23 cellular contexts compared by ENCODE assay signal in genomic region chr7:28161319-28161718, GRCh38. TPM values are rescaled to one million over a fixed set of nuclear protein-coding genes. Genes with fewer than 3 reads are reported as not detected.
DNase-seq lines count a peak whose midpoint lies in the region; ATAC-seq and TF ChIP-seq lines count a peak whose summit lies in the region.
"Had no signal": no experiment of that assay in that cellular context is flagged by ENCODE, and none has a peak within 500 bp of the region (broad histone marks: within the 10 kb centered on the region; RNA-seq: fewer than 3 reads in every experiment).

No MANE protein-coding gene starts in this region.

- H3K36me3 Mint-ChIP-seq in glutamatergic neuron (ENCODE audit: unreplicated experiment): no peaks in the 10 kb centered on the region

- H3K4me2 ChIP-seq in DOHH2 (ENCODE audit: low read length): peak overlapping the region; percentile 78
- H3K4me2 ChIP-seq: SK-N-SH had no signal

- H3K4me1 ChIP-seq in DOHH2 (ENCODE audit: control insufficient read depth, low read length): peaks cover 100% of the 10 kb centered on the region
- peaks cover 0 to 10% (median under 1%) of the 10 kb centered on the region in 4 donors for H3K4me1 ChIP-seq in Peyer's patch

- DNase-seq in NCI-H2171 (lab: John Stamatoyannopoulos, UW): peak; percentile 71
- no peak for DNase-seq in glutamatergic neuron
- DNase-seq in cerebellum (ENCODE audit: low spot score): no peak
- DNase-seq in Peyer's patch: no peak
- no peak for DNase-seq in SKM-1 (lab: John Stamatoyannopoulos, UW; ENCODE audit: unreplicated experiment)
- DNase-seq: Calu3; CD8-positive, alpha-beta memory T cell; DMS53; EL; GF-D8; MG63; NCI-H1048; NCI-H1417 treated with DMSO at 0.1 percent for 48 hours; NCI-H1930; NCI-H345; NCI-H82; RPMI8226; SHP77 treated with DMSO at 0.1 percent for 48 hours; SK-N-SH had no signal

- peaks cover 37% of the 10 kb centered on the region for H3K4me1 Mint-ChIP-seq in glutamatergic neuron (ENCODE audit: low read depth, unreplicated experiment)

- no peak for TF ChIP-seq POLR2A in Peyer's patch (IDR thresholded peaks at IDR 0.05)

- peak overlapping the region; percentile 61 for H3K4me3 ChIP-seq in DOHH2 (ENCODE audit: low read length)
- no peak overlapping the region for H3K4me3 ChIP-seq in Peyer's patch
- H3K4me3 ChIP-seq: K562, MG63 had no signal

- H3K9me2 ChIP-seq in DOHH2 (replicated peaks; ENCODE audit: control insufficient read depth, low read length): no peaks in the 10 kb centered on the region
- H3K9me2 ChIP-seq: SK-N-SH had no signal

- H3K27me3 ChIP-seq in DOHH2 (ENCODE audit: control insufficient read depth, low read length): no peaks in the 10 kb centered on the region
- H3K27me3 ChIP-seq in Peyer's patch: no peaks in the 10 kb centered on the region
- H3K27me3 ChIP-seq: MG63 had no signal

- TF ChIP-seq CTCF in DOHH2 (IDR thresholded peaks at IDR 0.05; ENCODE audit: low read depth, low read length, poor library complexity, severe bottlenecking) (no peak), glutamatergic neuron (IDR thresholded peaks at IDR 0.05; ENCODE audit: partially characterized antibody, unreplicated experiment) (no peak), Peyer's patch (IDR thresholded peaks at IDR 0.05) (no peak)

- H3K27me3 Mint-ChIP-seq in glutamatergic neuron (ENCODE audit: unreplicated experiment): no peaks in the 10 kb centered on the region

- H3K36me3 ChIP-seq in DOHH2 (ENCODE audit: control insufficient read depth, low read length) (peaks cover 54% of the 10 kb centered on the region), Peyer's patch (no peaks in the 10 kb centered on the region)

- H3K27ac ChIP-seq in DOHH2 (ENCODE audit: low read depth, low read length): peak overlapping the region; percentile 84
- H3K27ac ChIP-seq in Peyer's patch: no peak overlapping the region
- H3K27ac ChIP-seq: C4-2B had no signal

- peaks cover 58% of the 10 kb centered on the region for H3F3A ChIP-seq in DOHH2 (ENCODE audit: control insufficient read depth, insufficient read depth)

- no peak for ATAC-seq in activated CD4-positive, CD25-positive, alpha-beta regulatory T cell treated with anti-CD3 and anti-CD28 coated beads, Interleukin-2, amount 50 U/mL, for 24 hours
- ATAC-seq: K562 had no signal

- peaks cover 4% of the 10 kb centered on the region for H3K9me3 Mint-ChIP-seq in glutamatergic neuron (ENCODE audit: unreplicated experiment)
- H3K9me3 Mint-ChIP-seq: CD8-positive, alpha-beta memory T cell had no signal

- no peaks in the 10 kb centered on the region for H3K9me3 ChIP-seq in DOHH2 (ENCODE audit: control insufficient read depth, insufficient read depth, low read length)
- no peaks in the 10 kb centered on the region for H3K9me3 ChIP-seq in Peyer's patch
- H3K9me3 ChIP-seq: MG63, SK-N-SH had no signal

- H4K20me1 ChIP-seq in DOHH2 (ENCODE audit: control insufficient read depth, insufficient read depth, low read depth, low read length): no peaks in the 10 kb centered on the region

- peaks cover 98% of the 10 kb centered on the region for H3K79me2 ChIP-seq in DOHH2 (ENCODE audit: control insufficient read depth, low read length)

- H3K4me3 Mint-ChIP-seq in glutamatergic neuron (ENCODE audit: unreplicated experiment): no peak overlapping the region
- H3K4me3 Mint-ChIP-seq: CD8-positive, alpha-beta memory T cell had no signal

- peak overlapping the region; percentile 52 for H3K27ac Mint-ChIP-seq in glutamatergic neuron (ENCODE audit: unreplicated experiment)
- H3K27ac Mint-ChIP-seq: CD8-positive, alpha-beta memory T cell had no signal

RNA-seq across cellular contexts. Expression of gene JAZF1, which starts 19.3 kb away (rescaled TPM):
- total RNA-seq in glutamatergic neuron (ENCODE audit: unreplicated experiment) (14.1 TPM), cerebellum (16.0 TPM), Peyer's patch (10 to 100 TPM in 1 of 4 donors, 1 to 10 TPM in 3; 1.9 to 15.7 (median 2.6) TPM)
